Comparison of ENCODE assay signal across 8 cellular contexts in the genomic region with DNA sequence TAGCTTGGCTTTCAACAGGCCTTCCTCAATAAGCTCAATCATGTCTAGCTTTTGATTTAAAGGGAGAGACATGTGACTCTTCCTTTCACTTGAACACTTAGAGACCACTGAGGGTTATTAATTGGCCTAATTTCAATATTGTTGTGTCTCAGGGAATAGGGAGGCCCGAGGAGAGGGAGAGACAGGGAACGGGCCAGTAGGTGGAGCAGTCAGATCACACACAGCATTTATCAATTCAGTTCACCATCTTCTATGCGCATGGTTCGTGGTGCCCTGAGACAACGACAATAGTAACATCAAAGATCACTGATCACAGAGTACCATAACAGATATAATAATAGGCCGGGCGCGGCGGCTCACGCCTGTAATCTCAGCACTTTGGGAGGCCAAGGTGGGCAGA. TPM values are rescaled to one million over a fixed set of nuclear protein-coding genes. Genes with fewer than 3 reads are reported as not detected.
DNase-seq lines count a peak whose midpoint lies in the region; ATAC-seq and TF ChIP-seq lines count a peak whose summit lies in the region.

No MANE protein-coding gene starts in this region.

- no peaks in the 10 kb centered on the region for H3K9me3 ChIP-seq in left ventricle myocardium inferior (replicated peaks)

- no peak overlapping the region for H3K4me3 Mint-ChIP-seq in activated CD8-positive, alpha-beta T cell treated with anti-CD3 and anti-CD28 coated beads for 36 hours

- TF ChIP-seq CTCF in HFF-Myc (IDR thresholded peaks at IDR 0.05; ENCODE audit: low read depth, low read length, missing control alignments) (peak; percentile 38), left ventricle myocardium inferior (IDR thresholded peaks at IDR 0.05; ENCODE audit: borderline replicate concordance) (peak; percentile 51)
- peak; percentile 31 for TF ChIP-seq CTCF in activated CD8-positive, alpha-beta T cell treated with anti-CD3 and anti-CD28 coated beads for 36 hours (IDR thresholded peaks at IDR 0.05)

- no peaks in the 10 kb centered on the region for H3K4me1 ChIP-seq in left ventricle myocardium inferior

- DNase-seq in AG20443 (ENCODE audit: low spot score): peak; percentile 9
- no peak for DNase-seq in HFF-Myc (ENCODE audit: extremely low read depth, low read depth)
- peak; percentile 47 for DNase-seq in activated CD8-positive, alpha-beta T cell treated with anti-CD3 and anti-CD28 coated beads for 36 hours
- DNase-seq in left ventricle myocardium inferior: peak; percentile 9
- DNase-seq in stimulated activated naive CD8-positive, alpha-beta T cell treated with anti-CD3 and anti-CD28 coated beads, Interleukin-15, Interleukin-2, amounts not matched to agents 100 U/mL and 50 U/mL, for 24 hours: peak; percentile 10
- DNase-seq in LoVo (ENCODE audit: low spot score): no peak

- peaks cover 4% of the 10 kb centered on the region for H3K36me3 ChIP-seq in left ventricle myocardium inferior

- no peaks in the 10 kb centered on the region for H3K9me3 Mint-ChIP-seq in activated CD8-positive, alpha-beta T cell treated with anti-CD3 and anti-CD28 coated beads for 36 hours

- no peak for ATAC-seq in activated CD8-positive, alpha-beta T cell treated with anti-CD3 and anti-CD28 coated beads for 36 hours
- no peak for ATAC-seq in stimulated activated naive CD8-positive, alpha-beta T cell treated with anti-CD3 and anti-CD28 coated beads, Interleukin-15, Interleukin-2, amounts not matched to agents 100 U/mL and 50 U/mL, for 24 hours
- ATAC-seq in GM21423 (IDR thresholded peaks at IDR 0.05; ENCODE audit: unreplicated experiment) (no peak), GM18858 (IDR thresholded peaks at IDR 0.05; ENCODE audit: unreplicated experiment) (no peak)

- no peak overlapping the region for H3K4me3 ChIP-seq in HFF-Myc (replicated peaks; ENCODE audit: low read depth, low read length)
- no peak overlapping the region for H3K4me3 ChIP-seq in left ventricle myocardium inferior

- intact Hi-C loops in activated CD8-positive, alpha-beta T cell treated with anti-CD3 and anti-CD28 coated beads for 36 hours (cut with micrococcal nuclease): loop anchor here (1.0 kb wide), 1 partner anchor 172 kb away; no protein-coding TSS in a partner anchor
- intact Hi-C loops in left ventricle myocardium inferior (cut with micrococcal nuclease): no loop called here

- CTCF ChIA-PET in activated CD8-positive, alpha-beta T cell treated with anti-CD3 and anti-CD28 coated beads for 36 hours (lab: Charles Lee): interaction anchor here (0.8 to 2.2 kb wide), 4 partner anchors 17 to 173 kb away, joined by 4 to 12 read pairs (median 6); partner anchors contain the start of gene ZNF81

- POLR2A ChIA-PET in activated CD8-positive, alpha-beta T cell treated with anti-CD3 and anti-CD28 coated beads for 36 hours (lab: Charles Lee): no interaction called here

- H3K27me3 ChIP-seq in left ventricle myocardium inferior (ENCODE audit: low read depth): no peaks in the 10 kb centered on the region

- peaks cover 1% of the 10 kb centered on the region for H3K36me3 Mint-ChIP-seq in activated CD8-positive, alpha-beta T cell treated with anti-CD3 and anti-CD28 coated beads for 36 hours (ENCODE audit: low read depth)

- H3K27me3 Mint-ChIP-seq in activated CD8-positive, alpha-beta T cell treated with anti-CD3 and anti-CD28 coated beads for 36 hours: no peaks in the 10 kb centered on the region

- H3K27ac Mint-ChIP-seq in activated CD8-positive, alpha-beta T cell treated with anti-CD3 and anti-CD28 coated beads for 36 hours: no peak overlapping the region

- H3K27ac ChIP-seq in left ventricle myocardium inferior (replicated peaks): no peak overlapping the region

- peaks cover 4% of the 10 kb centered on the region for H3K4me1 Mint-ChIP-seq in activated CD8-positive, alpha-beta T cell treated with anti-CD3 and anti-CD28 coated beads for 36 hours (ENCODE audit: low read depth)

RNA-seq across cellular contexts. Expression of gene ZNF81, which starts 17.8 kb away (rescaled TPM):
- 1 to 10 TPM; 5.4 to 6.3 TPM for total RNA-seq in activated CD8-positive, alpha-beta T cell treated with anti-CD3 and anti-CD28 coated beads for 36 hours
- total RNA-seq in left ventricle myocardium inferior: 5.8 TPM

Comparison
In these comparisons a context has a peak if more than half of its experiments do, and no peak if none do; other contexts are left out.
1. DNase-seq: peak in AG20443 (single experiment), activated CD8-positive, alpha-beta T cell treated with anti-CD3 and anti-CD28 coated beads for 36 hours (single experiment), left ventricle myocardium inferior (single experiment) and stimulated activated naive CD8-positive, alpha-beta T cell treated with anti-CD3 and anti-CD28 coated beads, Interleukin-15, Interleukin-2, amounts not matched to agents 100 U/mL and 50 U/mL, for 24 hours (single experiment); none in HFF-Myc (single experiment) and LoVo (single experiment).
2. Peak in every context shown above with its lines, with median percentiles within 50 percentile points of each other: CTCF ChIP-seq.